ENCODE assay signal across 8 cellular contexts in genomic region chr18:54671291-54671881, GRCh38.
DNase-seq lines count a peak whose midpoint lies in the region; ATAC-seq and TF ChIP-seq lines count a peak whose summit lies in the region.

No MANE protein-coding gene starts in this region.

- intact Hi-C loops in natural killer cell (cut with micrococcal nuclease) (loop anchor here (1.0 to 5.0 kb wide), 2 partner anchors 279 to 1104 kb away; no protein-coding TSS in a partner anchor), left colon (cut with DNase I, micrococcal nuclease) (no loop called here)

- H3K27me3 Mint-ChIP-seq in natural killer cell (ENCODE audit: low read depth in 2 of 2) (peaks cover 7 to 8% of the 10 kb centered on the region in 2 donors), nephron progenitor cell (ENCODE audit: low read depth, poor library complexity) (no peaks in the 10 kb centered on the region)
- H3K27me3 Mint-ChIP-seq in natural killer cell treated with Interleukin-12 subunit alpha and Interleukin-12 subunit beta and Interleukin-15 and Interleukin-18, amount 100 ng/mL, for 72 hours, result peaks cover 3 to 17% of the 10 kb centered on the region in 2 donors

- H3K27ac Mint-ChIP-seq in natural killer cell, result no peak overlapping the region
- H3K27ac Mint-ChIP-seq in natural killer cell treated with Interleukin-12 subunit alpha and Interleukin-12 subunit beta and Interleukin-15 and Interleukin-18, amount 100 ng/mL, for 72 hours, result no peak overlapping the region
- no peak overlapping the region for H3K27ac Mint-ChIP-seq in nephron progenitor cell

- peak; percentile 74 for TF ChIP-seq CTCF in natural killer cell (IDR thresholded peaks at IDR 0.05)
- peak; percentile 58 for TF ChIP-seq CTCF in nephron progenitor cell (IDR thresholded peaks at IDR 0.05)

- DNase-seq in natural killer cell, result no peak
- no peak for DNase-seq in natural killer cell treated with Interleukin-12 subunit alpha and Interleukin-12 subunit beta and Interleukin-15 and Interleukin-18, amount 100 ng/mL, for 72 hours (ENCODE audit: low spot score)
- peak; percentile 26 for DNase-seq in NCI-H345 (lab: John Stamatoyannopoulos, UW)
- peak; percentile 43 for DNase-seq in dedifferentiated amniotic fluid mesenchymal stem cell (ENCODE audit: extremely low spot score)
- DNase-seq in nephron progenitor cell, result no peak
- DNase-seq in left colon, result no peak
- no peak for DNase-seq in NCI-H526 treated with DMSO at 0.1 percent for 48 hours (lab: John Stamatoyannopoulos, UW)

- H3K9me3 Mint-ChIP-seq in natural killer cell, result no peaks in the 10 kb centered on the region
- no peaks in the 10 kb centered on the region for H3K9me3 Mint-ChIP-seq in natural killer cell treated with Interleukin-12 subunit alpha and Interleukin-12 subunit beta and Interleukin-15 and Interleukin-18, amount 100 ng/mL, for 72 hours
- H3K9me3 Mint-ChIP-seq in nephron progenitor cell, result peaks cover 30% of the 10 kb centered on the region

- H3K36me3 Mint-ChIP-seq in natural killer cell (no peaks in the 10 kb centered on the region), nephron progenitor cell (ENCODE audit: low read depth) (peaks cover 4% of the 10 kb centered on the region)
- no peaks in the 10 kb centered on the region for H3K36me3 Mint-ChIP-seq in natural killer cell treated with Interleukin-12 subunit alpha and Interleukin-12 subunit beta and Interleukin-15 and Interleukin-18, amount 100 ng/mL, for 72 hours

- H3K4me3 Mint-ChIP-seq in natural killer cell (no peak overlapping the region), nephron progenitor cell (no peak overlapping the region)
- H3K4me3 Mint-ChIP-seq in natural killer cell treated with Interleukin-12 subunit alpha and Interleukin-12 subunit beta and Interleukin-15 and Interleukin-18, amount 100 ng/mL, for 72 hours, result no peak overlapping the region

- H3K4me1 Mint-ChIP-seq in natural killer cell (no peaks in the 10 kb centered on the region), nephron progenitor cell (peaks cover 35% of the 10 kb centered on the region)
- H3K4me1 Mint-ChIP-seq in natural killer cell treated with Interleukin-12 subunit alpha and Interleukin-12 subunit beta and Interleukin-15 and Interleukin-18, amount 100 ng/mL, for 72 hours (ENCODE audit: low read depth in 2 of 2), result no peaks in the 10 kb centered on the region

- ATAC-seq in natural killer cell (no peak), left colon (no peak), GM21515 (IDR thresholded peaks at IDR 0.05; ENCODE audit: unreplicated experiment) (no peak)
- ATAC-seq in natural killer cell treated with Interleukin-12 subunit alpha and Interleukin-12 subunit beta and Interleukin-15 and Interleukin-18, amount 100 ng/mL, for 72 hours, result no peak

Comparison
In these comparisons a context has a peak if more than half of its experiments do, and no peak if none do; other contexts are left out.
1. DNase-seq: peak in NCI-H345 (single experiment) and dedifferentiated amniotic fluid mesenchymal stem cell (single experiment); none in natural killer cell (single experiment), natural killer cell treated with Interleukin-12 subunit alpha and Interleukin-12 subunit beta and Interleukin-15 and Interleukin-18, amount 100 ng/mL, for 72 hours (single experiment), nephron progenitor cell (single experiment), left colon (0 of 2) and NCI-H526 treated with DMSO at 0.1 percent for 48 hours (single experiment).